Comparison of ENCODE assay signal across 7 cellular contexts in genomic region chr12:82686223-82687019, GRCh38. TPM values are rescaled to one million over a fixed set of nuclear protein-coding genes. Genes with fewer than 3 reads are reported as not detected.
DNase-seq lines count a peak whose midpoint lies in the region; ATAC-seq and TF ChIP-seq lines count a peak whose summit lies in the region.

Gene TMTC2 (plus strand): TSS chr12:82686906.

- TF ChIP-seq CTCF in brain microvascular endothelial cell (IDR thresholded peaks at IDR 0.05; ENCODE audit: low read depth, low read length, missing control alignments) (no peak), gastrocnemius medialis (IDR thresholded peaks at IDR 0.05 in 4 of 5, conservative IDR thresholded peaks at IDR 0.05 in 1 of 5) (no peak)

- H3K27me3 ChIP-seq in brain microvascular endothelial cell (replicated peaks) (no peaks in the 10 kb centered on the region), gastrocnemius medialis (peaks cover 3 to 21% (median 11%) of the 10 kb centered on the region in 3 donors)

- peak; percentile 72 for TF ChIP-seq POLR2A in GM18526 (IDR thresholded peaks at IDR 0.05; ENCODE audit: extremely low read depth, insufficient read length)
- TF ChIP-seq POLR2A in gastrocnemius medialis (IDR thresholded peaks at IDR 0.05) = peak; percentile 43 to 55

- in situ Hi-C loops in brain microvascular endothelial cell (cut with HindIII; ENCODE audit: low pct_ligation_motif_present, low sequenced_read_pairs) = no loop called here
- in situ Hi-C loops in gastrocnemius medialis (cut with MboI; ENCODE audit: low sequenced_read_pairs in 4 of 4) = no loop called here

- H3K9me3 ChIP-seq in gastrocnemius medialis = no peaks in the 10 kb centered on the region

- peak; percentile 61 for DNase-seq in NCI-H2081 treated with DMSO at 0.1 percent for 48 hours (lab: John Stamatoyannopoulos, UW)
- DNase-seq in UCSD-AML1 (lab: John Stamatoyannopoulos, UW; ENCODE audit: unreplicated experiment) = peak; percentile 91
- DNase-seq in brain microvascular endothelial cell = peak; percentile 89
- DNase-seq in gastrocnemius medialis = peak; percentile 70 to 76

- intact Hi-C loops in gastrocnemius medialis (cut with DNase I; ENCODE audit: low total_unique reads) = loop anchor here (10.0 kb wide), 1 partner anchor 1818 kb away; no protein-coding TSS in a partner anchor

- H3K4me3 ChIP-seq in brain microvascular endothelial cell (ENCODE audit: low read depth, low read length) (peak within 1 kb of the TSS; percentile 92), iPS-11a (ENCODE audit: low read depth, low read length) (peak within 1 kb of the TSS; percentile 69), gastrocnemius medialis (peak within 1 kb of the TSS; percentile 67 to 89 (median 84))

- ATAC-seq in HG03045 (IDR thresholded peaks at IDR 0.05; ENCODE audit: unreplicated experiment) (peak; percentile 93), gastrocnemius medialis (peak; percentile 89 to 90)

- H3K4me1 ChIP-seq in gastrocnemius medialis = peaks cover 3 to 11% of the 10 kb centered on the region in 2 donors

- H3K27ac ChIP-seq in brain microvascular endothelial cell = peak within 1 kb of the TSS; percentile 78
- H3K27ac ChIP-seq in gastrocnemius medialis = peak within 1 kb of the TSS; percentile 72 to 91 (median 80)

- H3K36me3 ChIP-seq in brain microvascular endothelial cell (replicated peaks) (no peaks in the 10 kb centered on the region), gastrocnemius medialis (no peaks in the 10 kb centered on the region)

RNA-seq across cellular contexts. Expression of gene TMTC2, which starts in this region (rescaled TPM):
- 1 to 10 TPM; 1.6 to 2.5 (median 1.9) TPM for total RNA-seq in gastrocnemius medialis

Comparison
In these comparisons a context has a peak if more than half of its experiments do, and no peak if none do; other contexts are left out.
1. Peak in every context shown above with its lines: DNase-seq, ATAC-seq, H3K4me3 ChIP-seq and H3K27ac ChIP-seq.